In the genomic region with DNA sequence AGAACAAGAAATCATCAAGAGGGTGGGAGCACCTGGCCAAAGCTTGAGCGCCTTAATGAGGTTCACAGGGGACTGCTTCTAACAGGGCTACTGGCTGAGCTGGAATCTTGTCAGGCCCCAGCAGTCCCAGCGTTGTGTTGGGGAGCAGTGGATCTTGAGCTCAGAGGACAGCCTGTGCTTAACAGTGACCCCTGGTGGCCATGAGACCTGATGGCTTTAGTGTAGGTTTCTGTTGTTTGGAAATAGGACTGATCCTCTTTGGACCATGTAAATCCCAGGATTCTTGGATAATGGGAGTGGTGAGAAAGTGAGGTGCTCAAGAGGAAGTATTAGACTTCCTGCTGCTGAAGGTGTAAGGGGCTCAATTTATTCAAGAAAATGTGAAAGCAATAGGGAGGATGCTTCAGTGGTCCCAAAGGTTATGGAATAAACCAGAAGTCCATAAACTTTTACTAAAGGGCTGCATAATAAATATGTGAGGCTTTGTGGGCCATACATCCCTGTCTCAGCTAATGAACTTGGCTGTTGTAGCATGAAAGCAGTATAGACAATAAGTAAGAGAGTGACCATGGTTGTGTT, we compare ENCODE assay signal across 9 cellular contexts.
DNase-seq lines count a peak whose midpoint lies in the region; ATAC-seq, FAIRE-seq and TF ChIP-seq lines count a peak whose summit lies in the region.
"Had no signal": no experiment of that assay in that cellular context is flagged by ENCODE, and none has a peak within 500 bp of the region (broad histone marks: within the 10 kb centered on the region; RNA-seq: fewer than 3 reads in every experiment).

No MANE protein-coding gene starts in this region.

- WGBS in HepG2 (ENCODE audit: low lambda C conversion rate), result 17% methylated on average over 2 of the region's 2 CpGs
- 31 to 36% methylated on average over 2 of the region's 2 CpGs for WGBS in thyroid gland, 2 donors

- in situ Hi-C loops in astrocyte of the spinal cord (cut with HindIII; ENCODE audit: low sequenced_read_pairs), result no loop called here
- in situ Hi-C loops in HepG2 (cut with HindIII; ENCODE audit: extremely low pct_ligation_motif_present, low pct_unique_long_range_greater_than_20kb), result no loop called here

- DNase-seq in SJSA1 (ENCODE audit: low read depth in 1 of 2, low spot score in 2 of 2) (no peak), astrocyte of the spinal cord (ENCODE audit: low read depth, low spot score) (no peak), HepG2 (ENCODE audit: low spot score) (peak; percentile 61), thyroid gland (peak; percentile 40 to 56)

- POLR2A ChIA-PET in HepG2 (lab: Yijun Ruan, JAX), result interaction anchor here (1.0 kb wide), 1 partner anchor 333 kb away, joined by 5 read pairs; no protein-coding TSS in a partner anchor

- no peaks in the 10 kb centered on the region for H3K79me2 ChIP-seq in ACC112 (ENCODE audit: control insufficient read depth, insufficient read depth, low read length, unreplicated experiment)
- H3K79me2 ChIP-seq in HepG2 (ENCODE audit: insufficient read depth, low read length), result no peaks in the 10 kb centered on the region

- H3K4me3 ChIP-seq in ACC112 (ENCODE audit: low read depth, low read length), result no peak overlapping the region
- no peak overlapping the region for H3K4me3 ChIP-seq in GM12875 (ENCODE audit: low read depth, low read length)
- no peak overlapping the region for H3K4me3 ChIP-seq in SJSA1
- H3K4me3 ChIP-seq in astrocyte of the spinal cord (ENCODE audit: low read depth, low read length), result no peak overlapping the region
- no peak overlapping the region for H3K4me3 ChIP-seq in HepG2 (replicated peaks in 1 of 3; ENCODE audit: insufficient read depth in 1 of 3, low read depth in 2 of 3, low read length in 3 of 3)
- no peak overlapping the region for H3K4me3 ChIP-seq in thyroid gland (replicated peaks in 1 of 3)

- peaks cover 16% of the 10 kb centered on the region for H3K4me1 ChIP-seq in ACC112 (ENCODE audit: control insufficient read depth, insufficient read depth, low read length, unreplicated experiment)
- peaks cover 36% of the 10 kb centered on the region for H3K4me1 ChIP-seq in SJSA1 (replicated peaks)
- no peaks in the 10 kb centered on the region for H3K4me1 ChIP-seq in HepG2 (ENCODE audit: insufficient read depth, low read length)
- no peaks in the 10 kb centered on the region for H3K4me1 ChIP-seq in thyroid gland

- ATAC-seq in HepG2 (peak; percentile 89), GM19455 (IDR thresholded peaks at IDR 0.05; ENCODE audit: unreplicated experiment) (no peak), GM21526 (IDR thresholded peaks at IDR 0.05; ENCODE audit: low FRiP score, unreplicated experiment) (no peak)

- TF ChIP-seq EP300 in HepG2 (IDR thresholded peaks at IDR 0.05; ENCODE audit: low read depth in 2 of 2, low read length in 2 of 2) (no peak), HepG2 (CRISPR knock-in tag; IDR thresholded peaks at IDR 0.05; ENCODE audit: borderline replicate concordance) (no peak)

- intact Hi-C loops in HepG2 (cut with micrococcal nuclease; ENCODE audit: unreplicated experiment) (loop anchor here (1.0 kb wide), 1 partner anchor 339 kb away; no protein-coding TSS in a partner anchor), thyroid gland (cut with DNase I) (no loop called here)

- H4K20me1 ChIP-seq in HepG2 (ENCODE audit: insufficient read depth, low read length), result no peaks in the 10 kb centered on the region

- H3K27ac ChIP-seq in ACC112 (ENCODE audit: low read depth, low read length), result peak overlapping the region; percentile 84
- peak overlapping the region; percentile 84 for H3K27ac ChIP-seq in SJSA1
- H3K27ac ChIP-seq in HepG2 (ENCODE audit: extremely low read length, insufficient read depth, low read length), result no peak overlapping the region
- H3K27ac ChIP-seq in thyroid gland, result no peak overlapping the region

- H3K4me2 ChIP-seq in HepG2 (ENCODE audit: low read depth, low read length), result no peak overlapping the region

- no peak overlapping the region for H2AFZ ChIP-seq in ACC112 (ENCODE audit: low read length, unreplicated experiment)
- no peak overlapping the region for H2AFZ ChIP-seq in HepG2 (ENCODE audit: low read length)

- no peak overlapping the region for H3K9ac ChIP-seq in HepG2 (ENCODE audit: insufficient read depth, low read depth, low read length)

- TF ChIP-seq POLR2A in HepG2 (IDR thresholded peaks at IDR 0.05; ENCODE audit: insufficient read depth in 1 of 2, low read depth in 2 of 2, low read length in 2 of 2), result no peak
- no peak for TF ChIP-seq POLR2A in thyroid gland (IDR thresholded peaks at IDR 0.05)

- H3K9me3 ChIP-seq in SJSA1 (replicated peaks) (peaks cover 7% of the 10 kb centered on the region; the same call in 1 of the 2 replicates), HepG2 (ENCODE audit: low read length) (no peaks in the 10 kb centered on the region), thyroid gland (no peaks in the 10 kb centered on the region)

- no peaks in the 10 kb centered on the region for H3K36me3 ChIP-seq in ACC112 (ENCODE audit: insufficient read depth, low read length)
- H3K36me3 ChIP-seq in SJSA1, result no peaks in the 10 kb centered on the region
- no peaks in the 10 kb centered on the region for H3K36me3 ChIP-seq in HepG2 (replicated peaks in 1 of 2; ENCODE audit: control insufficient read depth in 1 of 2, insufficient read depth in 2 of 2, low read length in 2 of 2)
- H3K36me3 ChIP-seq in thyroid gland, result no peaks in the 10 kb centered on the region

- CTCF ChIA-PET in HepG2 (lab: Yijun Ruan, JAX; ENCODE audit: low intra/inter-chr PET ratio, low total read pairs), result interaction anchor here (1.3 to 5.3 kb wide), 3 partner anchors 106 to 345 kb away, joined by 5 to 40 read pairs (median 6); no protein-coding TSS in a partner anchor

- peak; percentile 67 for TF ChIP-seq RAD21 in HepG2 (CRISPR knock-in tag; IDR thresholded peaks at IDR 0.05)

- TF ChIP-seq CTCF in GM12875 (IDR thresholded peaks at IDR 0.05; ENCODE audit: borderline replicate concordance, insufficient read depth, low read depth, low read length), result peak; percentile 52
- TF ChIP-seq CTCF in astrocyte of the spinal cord (IDR thresholded peaks at IDR 0.05; ENCODE audit: low read depth, low read length), result peak; percentile 71
- peak; percentile 86 for TF ChIP-seq CTCF in HepG2 (CRISPR knock-in tag; IDR thresholded peaks at IDR 0.05)
- TF ChIP-seq CTCF in thyroid gland (IDR thresholded peaks at IDR 0.05), result peak; percentile 16 to 65 (median 48)

- FAIRE-seq in HepG2 (lab: Jason Lieb, UNC), result peak; percentile 82
- FAIRE-seq: endometrium had no signal

- H3K27me3 ChIP-seq in ACC112 (ENCODE audit: insufficient read depth, low read length), result no peaks in the 10 kb centered on the region
- H3K27me3 ChIP-seq in SJSA1 (replicated peaks), result no peaks in the 10 kb centered on the region
- H3K27me3 ChIP-seq in HepG2 (ENCODE audit: control insufficient read depth in 1 of 2, insufficient read depth in 2 of 2, low read length in 2 of 2), result peaks cover 3 to 38% of the 10 kb centered on the region in 2 experiments; a peak in 3 of 5 replicates
- H3K27me3 ChIP-seq in thyroid gland, result no peaks in the 10 kb centered on the region

- no TSS peak for BruUV-seq in HepG2 (replicated peaks; lab: Mats Ljungman, UMichigan)

TF ChIP-seq in HepG2, 621 proteins besides CTCF, POLR2A, EP300 and RAD21:
- TF ChIP-seq STAG1 (CRISPR knock-in tag; IDR thresholded peaks at IDR 0.05), result peak; percentile 69
- no peak for TF ChIP-seq ZNF737 (CRISPR knock-in tag; IDR thresholded peaks at IDR 0.05; ENCODE audit: borderline replicate concordance)
- peak; percentile 85 for TF ChIP-seq XRCC5 (optimal IDR thresholded peaks at IDR 0.05; ENCODE audit: low read length)
- no peak for TF ChIP-seq GZF1 (CRISPR knock-in tag; IDR thresholded peaks at IDR 0.05)
- peak; percentile 86 for TF ChIP-seq SMC3 (IDR thresholded peaks at IDR 0.05; ENCODE audit: low read length)
- TF ChIP-seq, protein P1, sequence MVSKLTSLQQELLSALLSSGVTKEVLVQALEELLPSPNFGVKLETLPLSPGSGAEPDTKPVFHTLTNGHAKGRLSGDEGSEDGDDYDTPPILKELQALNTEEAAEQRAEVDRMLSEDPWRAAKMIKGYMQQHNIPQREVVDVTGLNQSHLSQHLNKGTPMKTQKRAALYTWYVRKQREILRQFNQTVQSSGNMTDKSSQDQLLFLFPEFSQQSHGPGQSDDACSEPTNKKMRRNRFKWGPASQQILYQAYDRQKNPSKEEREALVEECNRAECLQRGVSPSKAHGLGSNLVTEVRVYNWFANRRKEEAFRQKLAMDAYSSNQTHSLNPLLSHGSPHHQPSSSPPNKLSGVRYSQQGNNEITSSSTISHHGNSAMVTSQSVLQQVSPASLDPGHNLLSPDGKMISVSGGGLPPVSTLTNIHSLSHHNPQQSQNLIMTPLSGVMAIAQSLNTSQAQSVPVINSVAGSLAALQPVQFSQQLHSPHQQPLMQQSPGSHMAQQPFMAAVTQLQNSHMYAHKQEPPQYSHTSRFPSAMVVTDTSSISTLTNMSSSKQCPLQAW (CRISPR knock-in tag; IDR thresholded peaks at IDR 0.05), result peak; percentile 46; the same call in 1 of the 2 replicates
- no peak for TF ChIP-seq ZSCAN29 (CRISPR knock-in tag; conservative IDR thresholded peaks at IDR 0.05)
- 0 out of 2 replicates have a peak, but pooled peaks have one; percentile 17 for TF ChIP-seq CBX5 (CRISPR knock-in tag; IDR thresholded peaks at IDR 0.05; ENCODE audit: borderline replicate concordance)
- no peak for TF ChIP-seq NCOR1 (IDR thresholded peaks at IDR 0.05; ENCODE audit: borderline replicate concordance, low read length)

Comparison
In these comparisons a context has a peak if more than half of its experiments do, and no peak if none do; other contexts are left out.
1. H3K27ac ChIP-seq: peak in ACC112 (single experiment) and SJSA1 (single experiment); none in HepG2 (single experiment) and thyroid gland (0 of 3).
2. DNase-seq: peak in HepG2 (single experiment) and thyroid gland (2 of 2); none in SJSA1 (0 of 2) and astrocyte of the spinal cord (single experiment).
3. Peak in every context shown above with its lines, with median percentiles within 50 percentile points of each other: CTCF ChIP-seq.